In the genomic region with DNA sequence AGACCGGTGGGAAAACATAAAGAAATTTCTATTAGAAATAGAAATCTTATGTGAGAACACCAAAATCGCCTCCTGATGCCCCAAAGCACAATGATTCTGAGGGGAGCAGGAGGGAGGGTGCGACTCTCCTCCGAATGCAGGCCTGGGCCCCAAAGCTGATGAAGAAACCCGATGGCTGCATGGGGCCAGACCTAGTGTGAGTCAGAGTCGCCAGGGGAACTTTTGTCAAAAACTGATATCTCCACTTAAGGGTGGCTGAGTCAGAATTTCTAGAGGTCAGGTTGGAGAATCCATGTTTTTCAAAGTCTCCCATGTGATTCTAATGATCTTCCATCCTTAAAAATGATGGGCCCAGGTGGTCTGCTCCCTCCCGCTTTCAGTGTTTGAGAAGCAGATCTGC, we compare ENCODE assay signal across 16 cellular contexts.
DNase-seq lines count a peak whose midpoint lies in the region; ATAC-seq and TF ChIP-seq lines count a peak whose summit lies in the region.
"Had no signal": no experiment of that assay in that cellular context is flagged by ENCODE, and none has a peak within 500 bp of the region (broad histone marks: within the 10 kb centered on the region; RNA-seq: fewer than 3 reads in every experiment).

No MANE protein-coding gene starts in this region.

- 58% methylated on average over 6 of the region's 7 CpGs for WGBS in mesenchymal stem cell

- H2BK15ac ChIP-seq in mesenchymal stem cell (ENCODE audit: low read depth, poor library complexity, severe bottlenecking): no peak overlapping the region

- peak; percentile 14 for DNase-seq in AG20443 (ENCODE audit: low spot score)
- peak; percentile 6 for DNase-seq in ELR (ENCODE audit: low read depth)
- peak; percentile 21 to 23 for DNase-seq in activated CD4-positive, alpha-beta T cell treated with anti-CD3 and anti-CD28 coated beads, Interleukin-2, amount 50 U/mL, for 4 hours
- DNase-seq in mesenchymal stem cell: peak; percentile 50
- DNase-seq in left lung: no peak
- no peak for DNase-seq in nucleus accumbens (lab: John Stamatoyannopoulos, UW)
- no peak for DNase-seq in PC-3
- DNase-seq in foreskin melanocyte: no peak
- DNase-seq: endodermal cell, heart right ventricle, MG63, natural killer cell, NCI-H2171, Peyer's patch, testis had no signal

- no peak for TF ChIP-seq CTCF in left lung (IDR thresholded peaks at IDR 0.05)
- TF ChIP-seq CTCF in PC-3 (conservative IDR thresholded peaks at IDR 0.05; ENCODE audit: low read depth, low read length): no peak

- H3K4me3 ChIP-seq in mesenchymal stem cell (ENCODE audit: insufficient read depth in 1 of 2, low read depth in 1 of 2, low read length in 2 of 2) (no peak overlapping the region), left lung (no peak overlapping the region), PC-3 (ENCODE audit: low read length) (no peak overlapping the region)
- H3K4me3 ChIP-seq: heart right ventricle, MG63, Peyer's patch, right atrium auricular region, testis had no signal

- no peak overlapping the region for H2BK120ac ChIP-seq in mesenchymal stem cell (ENCODE audit: low read depth, low read length)

- H3K79me2 ChIP-seq in PC-3 (ENCODE audit: low read length): no peaks in the 10 kb centered on the region

- POLR2A ChIA-PET in PC-3 (lab: Charles Lee; ENCODE audit: unreplicated experiment): no interaction called here

- no TSS peak for BruUV-seq in PC-3 (replicated peaks; lab: Mats Ljungman, UMichigan)

- H3K27ac ChIP-seq in mesenchymal stem cell (ENCODE audit: low read length, poor library complexity, severe bottlenecking) (no peak overlapping the region), left lung (no peak overlapping the region), PC-3 (ENCODE audit: low read length) (no peak overlapping the region)
- H3K27ac ChIP-seq: heart right ventricle, Peyer's patch, right atrium auricular region, testis had no signal

- no peak overlapping the region for H3K18ac ChIP-seq in mesenchymal stem cell (ENCODE audit: low read depth in 1 of 2, low read length in 2 of 2)

- no peak overlapping the region for H2BK12ac ChIP-seq in mesenchymal stem cell (ENCODE audit: low read length in 2 of 2)

- no peak for ATAC-seq in left lung
- no peak for ATAC-seq in PC-3
- ATAC-seq: heart right ventricle, natural killer cell had no signal

- H2BK5ac ChIP-seq in mesenchymal stem cell (ENCODE audit: low read depth, low read length, poor library complexity, severe bottlenecking): no peak overlapping the region

- H3K4ac ChIP-seq in mesenchymal stem cell (ENCODE audit: low read depth in 1 of 2, low read length in 2 of 2): no peak overlapping the region

- H3K27me3 ChIP-seq in mesenchymal stem cell (ENCODE audit: control insufficient read depth in 1 of 2, insufficient read depth in 1 of 2, low read length in 2 of 2) (peaks cover 6 to 10% of the 10 kb centered on the region in 2 experiments), left lung (peaks cover 4 to 33% of the 10 kb centered on the region in 2 donors), PC-3 (ENCODE audit: low read length) (no peaks in the 10 kb centered on the region)
- H3K27me3 ChIP-seq: heart right ventricle, MG63, Peyer's patch, right atrium auricular region, testis had no signal

- no peak overlapping the region for H3K9ac ChIP-seq in mesenchymal stem cell (ENCODE audit: low read length)
- H3K9ac ChIP-seq in PC-3 (ENCODE audit: low read length): no peak overlapping the region

- H3K9me3 ChIP-seq in mesenchymal stem cell (ENCODE audit: control insufficient read depth, low read length) (no peaks in the 10 kb centered on the region), left lung (no peaks in the 10 kb centered on the region), PC-3 (ENCODE audit: low read length) (no peaks in the 10 kb centered on the region)
- H3K9me3 ChIP-seq: heart right ventricle, MG63, Peyer's patch, right atrium auricular region, testis had no signal

- no peak overlapping the region for H3K23ac ChIP-seq in mesenchymal stem cell (ENCODE audit: low read length in 2 of 2)

- no peak overlapping the region for H2AK5ac ChIP-seq in mesenchymal stem cell (ENCODE audit: low read length, severe bottlenecking)

- H2AFZ ChIP-seq in mesenchymal stem cell (ENCODE audit: low read depth, low read length): no peak overlapping the region
- no peak overlapping the region for H2AFZ ChIP-seq in PC-3 (ENCODE audit: low read length)

- H3K36me3 ChIP-seq in mesenchymal stem cell (ENCODE audit: control insufficient read depth in 1 of 2, insufficient read depth in 2 of 2, low read depth in 1 of 2, low read length in 2 of 2) (no peaks in the 10 kb centered on the region), left lung (no peaks in the 10 kb centered on the region), PC-3 (ENCODE audit: low read depth, low read length) (no peaks in the 10 kb centered on the region)
- H3K36me3 ChIP-seq: heart right ventricle, MG63, Peyer's patch, right atrium auricular region had no signal

- CTCF ChIA-PET in PC-3 (lab: Charles Lee): no interaction called here

- H3K9me2 ChIP-seq in PC-3 (replicated peaks; ENCODE audit: low read length): no peaks in the 10 kb centered on the region

- no peak overlapping the region for H3K14ac ChIP-seq in mesenchymal stem cell (ENCODE audit: low read length in 2 of 2)

- no peaks in the 10 kb centered on the region for H3F3A ChIP-seq in PC-3 (ENCODE audit: low read length, unreplicated experiment)

- H4K8ac ChIP-seq in mesenchymal stem cell (ENCODE audit: low read length): no peak overlapping the region

- H3K4me2 ChIP-seq in mesenchymal stem cell (ENCODE audit: low read length, poor library complexity, severe bottlenecking): no peak overlapping the region
- no peak overlapping the region for H3K4me2 ChIP-seq in PC-3 (ENCODE audit: low read length)

- H4K20me1 ChIP-seq in PC-3 (ENCODE audit: low read length): no peaks in the 10 kb centered on the region

- intact Hi-C loops in left lung (cut with DNase I) (no loop called here), PC-3 (cut with micrococcal nuclease) (no loop called here)

- H3K4me1 ChIP-seq in mesenchymal stem cell (ENCODE audit: control insufficient read depth, insufficient read depth, low read depth, low read length): no peaks in the 10 kb centered on the region
- no peaks in the 10 kb centered on the region for H3K4me1 ChIP-seq in left lung
- no peaks in the 10 kb centered on the region for H3K4me1 ChIP-seq in PC-3 (ENCODE audit: insufficient read depth, low read length)
- H3K4me1 ChIP-seq: Peyer's patch had no signal

- H4K91ac ChIP-seq in mesenchymal stem cell (ENCODE audit: low read length): no peak overlapping the region

- no peaks in the 10 kb centered on the region for H3K79me1 ChIP-seq in mesenchymal stem cell (replicated peaks; ENCODE audit: low read length, poor library complexity, severe bottlenecking)

Comparison
In these comparisons a context has a peak if more than half of its experiments do, and no peak if none do; other contexts are left out.
1. DNase-seq: peak in AG20443 (single experiment), ELR (single experiment), activated CD4-positive, alpha-beta T cell treated with anti-CD3 and anti-CD28 coated beads, Interleukin-2, amount 50 U/mL, for 4 hours (2 of 2) and mesenchymal stem cell (single experiment); none in left lung (0 of 2), nucleus accumbens (0 of 56), PC-3 (single experiment) and foreskin melanocyte (single experiment).